In the genomic region with DNA sequence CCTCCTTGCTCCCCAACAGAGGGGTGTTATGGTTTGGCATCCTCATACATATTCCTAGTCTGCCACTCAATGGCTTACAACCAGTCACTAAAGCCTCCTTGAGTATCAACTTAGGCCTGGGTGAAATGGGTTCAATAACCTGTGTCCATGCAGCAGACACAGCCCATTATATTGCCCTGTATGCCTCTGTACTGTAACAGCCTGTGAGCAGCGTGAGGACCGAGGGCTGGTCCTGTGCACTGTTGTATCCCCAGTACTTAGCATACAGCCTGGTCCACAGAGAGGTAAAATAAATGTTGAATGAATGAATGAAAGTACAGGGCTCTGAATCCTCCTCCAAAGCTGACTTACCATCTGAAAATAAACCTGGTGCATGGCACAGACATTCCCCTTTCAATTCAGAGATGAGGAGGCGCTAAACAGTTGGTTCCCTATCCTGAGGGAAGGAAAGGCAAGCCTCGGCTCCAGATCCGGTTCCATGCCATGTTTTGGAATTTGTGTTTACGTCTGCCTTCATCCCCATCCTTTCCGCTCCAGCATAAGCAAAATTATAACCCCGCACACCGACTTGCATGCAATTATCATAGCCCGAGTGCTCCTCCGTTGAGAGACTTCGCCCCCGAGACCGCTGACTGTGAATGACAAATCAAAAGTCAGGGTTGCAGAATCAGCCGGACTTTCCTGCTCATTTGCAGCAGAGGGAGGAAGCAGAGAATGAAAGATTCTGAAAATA, we compare ENCODE assay signal across 8 cellular contexts. TPM values are rescaled to one million over a fixed set of nuclear protein-coding genes. Genes with fewer than 3 reads are reported as not detected.
DNase-seq lines count a peak whose midpoint lies in the region; ATAC-seq and TF ChIP-seq lines count a peak whose summit lies in the region.

No MANE protein-coding gene starts in this region.

- no peaks in the 10 kb centered on the region for H3K4me1 ChIP-seq in fibroblast of lung (ENCODE audit: control insufficient read depth, extremely low read depth, insufficient read depth, low read length)

- H3K4me2 ChIP-seq in fibroblast of lung (ENCODE audit: extremely low read depth, insufficient read depth, low read length), result peak overlapping the region; percentile 82

- H3K36me3 ChIP-seq in fibroblast of lung (ENCODE audit: control insufficient read depth, insufficient read depth, low read length), result no peaks in the 10 kb centered on the region

- no peaks in the 10 kb centered on the region for H3K27me3 ChIP-seq in fibroblast of lung (ENCODE audit: control insufficient read depth, insufficient read depth, low read length)

- peak overlapping the region; percentile 19 for H2AFZ ChIP-seq in fibroblast of lung (ENCODE audit: low read length)

- H3K4me3 Mint-ChIP-seq in naive thymus-derived CD8-positive, alpha-beta T cell, result peak overlapping the region; percentile 20 to 83 (median 49)

- no peaks in the 10 kb centered on the region for H3K9me3 ChIP-seq in fibroblast of lung (ENCODE audit: control insufficient read depth, insufficient read depth, low read depth, low read length)

- ATAC-seq in SK-N-SH treated with all-trans-retinoic acid at 6 μM for 48 hours (peak; percentile 75), HG03378 (IDR thresholded peaks at IDR 0.05; ENCODE audit: unreplicated experiment) (no peak)
- no peak for ATAC-seq in naive thymus-derived CD8-positive, alpha-beta T cell

- H3K9me3 Mint-ChIP-seq in naive thymus-derived CD8-positive, alpha-beta T cell, result no peaks in the 10 kb centered on the region

- peak overlapping the region; percentile 17 to 58 (median 32) for H3K4me3 ChIP-seq in fibroblast of lung (replicated peaks in 1 of 4; ENCODE audit: control extremely low read depth in 1 of 4, insufficient read depth in 1 of 4, low read depth in 3 of 4, low read length in 4 of 4)

- POLR2A ChIA-PET in naive thymus-derived CD8-positive, alpha-beta T cell (lab: Charles Lee), result interaction anchor here (0.7 kb wide), 1 partner anchor 9 kb away, joined by 4 read pairs; no protein-coding TSS in a partner anchor

- peaks cover 0 to 26% (median 5%) of the 10 kb centered on the region in 5 donors for H3K27me3 Mint-ChIP-seq in naive thymus-derived CD8-positive, alpha-beta T cell

- no peaks in the 10 kb centered on the region for H3K36me3 Mint-ChIP-seq in naive thymus-derived CD8-positive, alpha-beta T cell

- peak overlapping the region in 1 of 10 donors; percentile 1 for H3K27ac Mint-ChIP-seq in naive thymus-derived CD8-positive, alpha-beta T cell

- peaks cover 4 to 25% (median 18%) of the 10 kb centered on the region in 4 donors for H3K4me1 Mint-ChIP-seq in naive thymus-derived CD8-positive, alpha-beta T cell

- TF ChIP-seq CTCF in fibroblast of lung (conservative IDR thresholded peaks at IDR 0.05 in 1 of 2, IDR thresholded peaks at IDR 0.05 in 1 of 2; ENCODE audit: low read depth in 1 of 2, low read length in 2 of 2), result no peak

- no peak overlapping the region for H3K27ac ChIP-seq in fibroblast of lung (ENCODE audit: insufficient read depth, low read length)

- H3K79me2 ChIP-seq in fibroblast of lung (ENCODE audit: control insufficient read depth, insufficient read depth, low read length), result no peaks in the 10 kb centered on the region

- DNase-seq in stimulated activated CD4-positive, alpha-beta T cell treated with anti-CD3 and anti-CD28 coated beads, Interleukin-1b, Interleukin-23, amount 100 ng/mL, for 48 hours, result peak; percentile 7
- no peak for DNase-seq in stimulated activated CD4-positive, alpha-beta T cell treated with anti-CD3 and anti-CD28 coated beads, Interleukin-12 subunit alpha, Interleukin-12 subunit beta, amount 100 ng/mL, for 4 hours
- DNase-seq in fibroblast of lung (ENCODE audit: low read depth in 2 of 2) (peak; percentile 54 to 63), mesenteric fat pad (ENCODE audit: low spot score) (no peak), AML-193 (lab: John Stamatoyannopoulos, UW) (no peak)
- no peak for DNase-seq in naive thymus-derived CD8-positive, alpha-beta T cell

- H4K20me1 ChIP-seq in fibroblast of lung (ENCODE audit: control insufficient read depth, extremely low read depth, insufficient read depth, low read length), result no peaks in the 10 kb centered on the region

- H3K9ac ChIP-seq in fibroblast of lung (ENCODE audit: insufficient read depth, low read length), result no peak overlapping the region

TF ChIP-seq in SK-N-SH treated with all-trans-retinoic acid at 6 μM for 48 hours, 23 proteins besides CTCF, POLR2A, EP300 and RAD21 (continues in another document):
- TF ChIP-seq GLIS3 (CRISPR knock-in tag; IDR thresholded peaks at IDR 0.05), result no peak
- no peak for TF ChIP-seq RARB (CRISPR knock-in tag; IDR thresholded peaks at IDR 0.05)
- TF ChIP-seq PPARA (CRISPR knock-in tag; IDR thresholded peaks at IDR 0.05; ENCODE audit: borderline replicate concordance), result no peak
- TF ChIP-seq CSDC2 (CRISPR knock-in tag; IDR thresholded peaks at IDR 0.05), result no peak
- TF ChIP-seq ESRRG (CRISPR knock-in tag; IDR thresholded peaks at IDR 0.05), result no peak
- no peak for TF ChIP-seq ZNF565 (CRISPR knock-in tag; conservative IDR thresholded peaks at IDR 0.05; ENCODE audit: low read depth)
- TF ChIP-seq, protein P1, sequence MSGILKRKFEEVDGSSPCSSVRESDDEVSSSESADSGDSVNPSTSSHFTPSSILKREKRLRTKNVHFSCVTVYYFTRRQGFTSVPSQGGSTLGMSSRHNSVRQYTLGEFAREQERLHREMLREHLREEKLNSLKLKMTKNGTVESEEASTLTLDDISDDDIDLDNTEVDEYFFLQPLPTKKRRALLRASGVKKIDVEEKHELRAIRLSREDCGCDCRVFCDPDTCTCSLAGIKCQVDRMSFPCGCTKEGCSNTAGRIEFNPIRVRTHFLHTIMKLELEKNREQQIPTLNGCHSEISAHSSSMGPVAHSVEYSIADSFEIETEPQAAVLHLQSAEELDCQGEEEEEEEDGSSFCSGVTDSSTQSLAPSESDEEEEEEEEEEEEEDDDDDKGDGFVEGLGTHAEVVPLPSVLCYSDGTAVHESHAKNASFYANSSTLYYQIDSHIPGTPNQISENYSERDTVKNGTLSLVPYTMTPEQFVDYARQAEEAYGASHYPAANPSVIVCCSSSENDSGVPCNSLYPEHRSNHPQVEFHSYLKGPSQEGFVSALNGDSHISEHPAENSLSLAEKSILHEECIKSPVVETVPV (CRISPR knock-in tag; IDR thresholded peaks at IDR 0.05), result no peak
- TF ChIP-seq PATZ1 (CRISPR knock-in tag; IDR thresholded peaks at IDR 0.05; ENCODE audit: borderline replicate concordance), result no peak
- TF ChIP-seq, protein P2, sequence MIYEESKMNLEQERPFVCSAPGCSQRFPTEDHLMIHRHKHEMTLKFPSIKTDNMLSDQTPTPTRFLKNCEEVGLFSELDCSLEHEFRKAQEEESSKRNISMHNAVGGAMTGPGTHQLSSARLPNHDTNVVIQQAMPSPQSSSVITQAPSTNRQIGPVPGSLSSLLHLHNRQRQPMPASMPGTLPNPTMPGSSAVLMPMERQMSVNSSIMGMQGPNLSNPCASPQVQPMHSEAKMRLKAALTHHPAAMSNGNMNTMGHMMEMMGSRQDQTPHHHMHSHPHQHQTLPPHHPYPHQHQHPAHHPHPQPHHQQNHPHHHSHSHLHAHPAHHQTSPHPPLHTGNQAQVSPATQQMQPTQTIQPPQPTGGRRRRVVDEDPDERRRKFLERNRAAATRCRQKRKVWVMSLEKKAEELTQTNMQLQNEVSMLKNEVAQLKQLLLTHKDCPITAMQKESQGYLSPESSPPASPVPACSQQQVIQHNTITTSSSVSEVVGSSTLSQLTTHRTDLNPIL (CRISPR knock-in tag; IDR thresholded peaks at IDR 0.05; ENCODE audit: low read depth), result no peak
- TF ChIP-seq ZNF70 (CRISPR knock-in tag; IDR thresholded peaks at IDR 0.05), result no peak
- TF ChIP-seq TSHZ2 (CRISPR knock-in tag; IDR thresholded peaks at IDR 0.05), result no peak

RNA-seq across cellular contexts. Expression of gene DNAJC6, which starts 45.0 kb away (rescaled TPM):
- total RNA-seq in fibroblast of lung, result under 0.01 and 0.33 TPM in 2 replicates
- polyA plus RNA-seq in fibroblast of lung, result 0.14 and 0.98 TPM in 2 replicates
- polyA plus RNA-seq in fibroblast of lung (2012), result 0.07 and 0.28 TPM in 2 replicates
- polyA minus RNA-seq in fibroblast of lung (ENCODE audit: low replicate concordance), result 0.30 and 1.4 TPM in 2 replicates
- total RNA-seq in naive thymus-derived CD8-positive, alpha-beta T cell, result 1 to 10 TPM; 3.3 to 4.6 TPM
- under 1 TPM in 2 of 3 donors, not detected in 1; 0.21 to 0.80 TPM for polyA plus RNA-seq in naive thymus-derived CD8-positive, alpha-beta T cell
- total RNA-seq in mesenteric fat pad, result 1.9 TPM

Comparison
In these comparisons a context has a peak if more than half of its experiments do, and no peak if none do; other contexts are left out.
1. DNase-seq: peak in stimulated activated CD4-positive, alpha-beta T cell treated with anti-CD3 and anti-CD28 coated beads, Interleukin-1b, Interleukin-23, amount 100 ng/mL, for 48 hours (single experiment) and fibroblast of lung (2 of 2); none in stimulated activated CD4-positive, alpha-beta T cell treated with anti-CD3 and anti-CD28 coated beads, Interleukin-12 subunit alpha, Interleukin-12 subunit beta, amount 100 ng/mL, for 4 hours (single experiment), naive thymus-derived CD8-positive, alpha-beta T cell (0 of 10), mesenteric fat pad (single experiment) and AML-193 (0 of 2).